Comparison of ENCODE assay signal across 14 cellular contexts in the genomic region with DNA sequence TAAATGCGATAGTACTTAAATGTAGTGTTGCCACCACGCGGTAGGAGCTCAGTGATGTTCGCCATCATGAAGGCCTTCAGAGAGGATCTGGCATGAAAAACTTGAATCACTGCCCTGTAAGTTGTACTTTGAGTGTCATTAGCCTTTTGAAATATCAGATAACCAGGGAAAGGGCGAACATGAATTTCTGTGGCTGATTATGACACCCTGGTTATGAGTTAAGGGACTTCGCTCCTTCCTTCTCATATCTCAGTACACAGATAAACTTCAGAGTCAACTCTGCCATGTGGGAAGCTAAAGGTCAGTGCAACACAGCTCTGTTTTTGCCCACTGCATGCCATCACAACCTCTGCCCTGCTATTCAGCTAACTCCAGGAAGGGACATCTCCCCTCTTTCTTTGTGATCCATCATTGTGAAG. TPM values are rescaled to one million over a fixed set of nuclear protein-coding genes. Genes with fewer than 3 reads are reported as not detected.
"Had no signal": no experiment of that assay in that cellular context is flagged by ENCODE, and none has a peak within 500 bp of the region (broad histone marks: within the 10 kb centered on the region; RNA-seq: fewer than 3 reads in every experiment).

No MANE protein-coding gene starts in this region.

- H3K9ac ChIP-seq: neural progenitor cell had no signal

- ATAC-seq: activated CD4-positive, CD25-positive, alpha-beta regulatory T cell treated with anti-CD3 and anti-CD28 coated beads, Interleukin-2, amount 50 U/mL, for 24 hours; psoas muscle had no signal

- DNase-seq: activated CD4-positive, alpha-beta T cell treated with anti-CD3 and anti-CD28 coated beads, Interleukin-2, amount 50 U/mL, for 1 hour; activated naive CD4-positive, alpha-beta T cell; psoas muscle; sigmoid colon; stimulated activated CD4-positive, alpha-beta T cell treated with anti-CD3 and anti-CD28 coated beads, Interleukin-1b, Interleukin-23, amount 100 ng/mL, for 48 hours had no signal

- H3K27me3 ChIP-seq: neural progenitor cell, sigmoid colon had no signal

- H3K27ac ChIP-seq: cardiac muscle cell, esophagus muscularis mucosa, neural progenitor cell, psoas muscle, sigmoid colon had no signal

- H3K9me3 Mint-ChIP-seq: activated T-helper 1 cell treated with anti-CD3 and anti-CD28 coated beads, Interleukin-12 subunit alpha, Interleukin-12 subunit beta, Interleukin-2, Interleukin-4 antibody, amounts not matched to agents 30 ng/mL and 10 ng/mL and 1 ng/mL, durations not matched to agents 14 hours and 24 hours and 36 hours; T-helper 1 cell treated with Interleukin-12 subunit alpha and Interleukin-12 subunit beta and Interleukin-4 antibody, amounts not matched to agents 30 μg/mL and 1 μg/mL, for 36 hours had no signal

- FAIRE-seq: colon, keratinocyte, urothelium cell line had no signal

- H3K27ac Mint-ChIP-seq: activated T-helper 1 cell treated with anti-CD3 and anti-CD28 coated beads, Interleukin-12 subunit alpha, Interleukin-12 subunit beta, Interleukin-2, Interleukin-4 antibody, amounts not matched to agents 30 ng/mL and 10 ng/mL and 1 ng/mL, durations not matched to agents 14 hours and 24 hours and 36 hours; neural progenitor cell; T-helper 1 cell treated with Interleukin-12 subunit alpha and Interleukin-12 subunit beta and Interleukin-4 antibody, amounts not matched to agents 30 μg/mL and 1 μg/mL, for 36 hours had no signal

- H3K36me3 Mint-ChIP-seq: neural progenitor cell had no signal

- H3K36me3 ChIP-seq: cardiac muscle cell, esophagus muscularis mucosa, neural progenitor cell, sigmoid colon had no signal

- H2AFZ ChIP-seq: neural progenitor cell had no signal

- H3K4me3 Mint-ChIP-seq: activated T-helper 1 cell treated with anti-CD3 and anti-CD28 coated beads, Interleukin-12 subunit alpha, Interleukin-12 subunit beta, Interleukin-2, Interleukin-4 antibody, amounts not matched to agents 30 ng/mL and 10 ng/mL and 1 ng/mL, durations not matched to agents 14 hours and 24 hours and 36 hours; neural progenitor cell; T-helper 1 cell treated with Interleukin-12 subunit alpha and Interleukin-12 subunit beta and Interleukin-4 antibody, amounts not matched to agents 30 μg/mL and 1 μg/mL, for 36 hours had no signal

- H3K4me3 ChIP-seq: cardiac muscle cell, esophagus muscularis mucosa, neural progenitor cell, psoas muscle, sigmoid colon had no signal

- H3K4me2 ChIP-seq: neural progenitor cell had no signal

- H3K9me3 ChIP-seq: esophagus muscularis mucosa, psoas muscle, sigmoid colon had no signal

RNA-seq across cellular contexts. Expression of gene ACSL5, which starts 8.9 kb away (rescaled TPM):
- total RNA-seq: cardiac muscle cell had no signal
- polyA plus RNA-seq: cardiac muscle cell had no signal
